ENCODE assay signal across 27 cellular contexts in genomic region chr3:127855246-127855645, GRCh38. TPM values are rescaled to one million over a fixed set of nuclear protein-coding genes. Genes with fewer than 3 reads are reported as not detected.
"Had no signal": no experiment of that assay in that cellular context is flagged by ENCODE, and none has a peak within 500 bp of the region (broad histone marks: within the 10 kb centered on the region; RNA-seq: fewer than 3 reads in every experiment).

No MANE protein-coding gene starts in this region.

- ATAC-seq: stimulated activated effector memory CD8-positive, alpha-beta T cell treated with anti-CD3 and anti-CD28 coated beads, Interleukin-12 subunit alpha, Interleukin-12 subunit beta, amount 100 ng/mL, for 72 hours; stimulated activated memory B cell treated with anti-CD40 and anti-IgM and Interleukin-4, amounts not matched to agents 10 μg/mL and 1 μg/mL and 100 μg/mL, for 72 hours; stimulated activated naive CD8-positive, alpha-beta T cell treated with anti-CD3 and anti-CD28 coated beads, Interleukin-15, amount 100 ng/mL, for 72 hours; stimulated activated naive CD8-positive, alpha-beta T cell treated with anti-CD3 and anti-CD28 coated beads, Interleukin-15, Interleukin-2, amounts not matched to agents 100 U/mL and 50 U/mL, for 24 hours; upper lobe of right lung had no signal

- H3K4me3 Mint-ChIP-seq: stimulated activated effector memory CD8-positive, alpha-beta T cell treated with anti-CD3 and anti-CD28 coated beads, Interleukin-12 subunit alpha, Interleukin-12 subunit beta, amount 100 ng/mL, for 72 hours; stimulated activated memory B cell treated with anti-CD40 and anti-IgM and Interleukin-4, amounts not matched to agents 10 μg/mL and 1 μg/mL and 100 μg/mL, for 72 hours; stimulated activated naive CD8-positive, alpha-beta T cell treated with anti-CD3 and anti-CD28 coated beads, Interleukin-15, amount 100 ng/mL, for 72 hours; stimulated activated naive CD8-positive, alpha-beta T cell treated with anti-CD3 and anti-CD28 coated beads, Interleukin-15, Interleukin-2, amounts not matched to agents 100 ng/mL and 50 ng/mL, for 24 hours; type B pancreatic cell had no signal

- H3K9me3 Mint-ChIP-seq: stimulated activated effector memory CD8-positive, alpha-beta T cell treated with anti-CD3 and anti-CD28 coated beads, Interleukin-12 subunit alpha, Interleukin-12 subunit beta, amount 100 ng/mL, for 72 hours; stimulated activated memory B cell treated with anti-CD40 and anti-IgM and Interleukin-4, amounts not matched to agents 10 μg/mL and 1 μg/mL and 100 μg/mL, for 72 hours; stimulated activated naive CD8-positive, alpha-beta T cell treated with anti-CD3 and anti-CD28 coated beads, Interleukin-15, Interleukin-2, amounts not matched to agents 100 ng/mL and 50 ng/mL, for 24 hours; type B pancreatic cell had no signal

- H3K27me3 Mint-ChIP-seq: stimulated activated memory B cell treated with anti-CD40 and anti-IgM and Interleukin-4, amounts not matched to agents 10 μg/mL and 1 μg/mL and 100 μg/mL, for 72 hours; stimulated activated naive CD8-positive, alpha-beta T cell treated with anti-CD3 and anti-CD28 coated beads, Interleukin-15, Interleukin-2, amounts not matched to agents 100 ng/mL and 50 ng/mL, for 24 hours had no signal

- H3K4me1 ChIP-seq: stomach, suprapubic skin, testis, thyroid gland, tibial artery, tibial nerve, transverse colon, upper lobe of left lung, upper lobe of right lung, uterus, vagina had no signal

- H3K36me3 Mint-ChIP-seq: stimulated activated effector memory CD8-positive, alpha-beta T cell treated with anti-CD3 and anti-CD28 coated beads, Interleukin-12 subunit alpha, Interleukin-12 subunit beta, amount 100 ng/mL, for 72 hours; stimulated activated memory B cell treated with anti-CD40 and anti-IgM and Interleukin-4, amounts not matched to agents 10 μg/mL and 1 μg/mL and 100 μg/mL, for 72 hours; type B pancreatic cell had no signal

- H3K27ac Mint-ChIP-seq: stimulated activated effector memory CD8-positive, alpha-beta T cell treated with anti-CD3 and anti-CD28 coated beads, Interleukin-12 subunit alpha, Interleukin-12 subunit beta, amount 100 ng/mL, for 72 hours; stimulated activated memory B cell treated with anti-CD40 and anti-IgM and Interleukin-4, amounts not matched to agents 10 μg/mL and 1 μg/mL and 100 μg/mL, for 72 hours; stimulated activated naive CD8-positive, alpha-beta T cell treated with anti-CD3 and anti-CD28 coated beads, Interleukin-15, Interleukin-2, amounts not matched to agents 100 ng/mL and 50 ng/mL, for 24 hours; type B pancreatic cell had no signal

- H3K9me3 ChIP-seq: stomach, suprapubic skin, testis, thoracic aorta, thyroid gland, tibial artery, tibial nerve, transverse colon, upper lobe of left lung, upper lobe of right lung, uterus, vagina had no signal

- H3K4me3 ChIP-seq: stomach, suprapubic skin, testis, thoracic aorta, thyroid gland, tibial artery, tibial nerve, transverse colon, upper lobe of left lung, upper lobe of right lung, uterus, vagina had no signal

- DNase-seq: stimulated activated CD4-positive, alpha-beta T cell treated with anti-CD3 and anti-CD28 coated beads, Interleukin-2, amount 100 ng/mL, for 48 hours; stimulated activated CD4-positive, alpha-beta T cell treated with anti-CD3 and anti-CD28 coated beads, Interleukin-4, amount 100 ng/mL, for 1 hour; stimulated activated CD4-positive, alpha-beta T cell treated with anti-CD3 and anti-CD28 coated beads, Interleukin-4, amount 100 ng/mL, for 24 hours; stimulated activated CD4-positive, alpha-beta T cell treated with anti-CD3 and anti-CD28 coated beads, Interleukin-4, amount 100 ng/mL, for 4 hours; stimulated activated CD8-positive, alpha-beta memory T cell treated with anti-CD3 and anti-CD28 coated beads, Interleukin-4, amount 100 ng/mL, for 48 hours; stimulated activated naive CD4-positive, alpha-beta T cell; stimulated activated naive CD4-positive, alpha-beta T cell treated with Interleukin-2 at 50 U/mL for 16 hours; stimulated activated naive CD8-positive, alpha-beta T cell treated with anti-CD3 and anti-CD28 coated beads, Interleukin-15, amount 100 ng/mL, for 72 hours; stimulated activated naive CD8-positive, alpha-beta T cell treated with anti-CD3 and anti-CD28 coated beads, Interleukin-15, Interleukin-2, amounts not matched to agents 100 U/mL and 50 U/mL, for 24 hours; stomach; substantia nigra; testis; thyroid gland; tibial artery; transverse colon; trophoblast cell; upper lobe of left lung; upper lobe of right lung; uterus had no signal

- H3K27me3 ChIP-seq: stomach, suprapubic skin, testis, thyroid gland, tibial artery, tibial nerve, transverse colon, upper lobe of left lung, upper lobe of right lung, uterus, vagina had no signal

- H3K36me3 ChIP-seq: stomach, suprapubic skin, thoracic aorta, thyroid gland, tibial artery, tibial nerve, transverse colon, upper lobe of left lung, upper lobe of right lung, uterus, vagina had no signal

- H3K27ac ChIP-seq: stomach, suprapubic skin, testis, thoracic aorta, thyroid gland, tibial artery, tibial nerve, transverse colon, upper lobe of left lung, upper lobe of right lung, uterus, vagina had no signal

RNA-seq across cellular contexts. Expression of gene KBTBD12, which starts 59.8 kb away (rescaled TPM):
- total RNA-seq: vagina had no signal
